In genomic region chr1:80155371-80155770, GRCh38 we compare ENCODE assay signal across 17 cellular contexts.
A peak's percentile ranks its signal among the peaks of the same experiment; 100 is the strongest.
DNase-seq lines count a peak whose midpoint lies in the region; ATAC-seq and TF ChIP-seq lines count a peak whose summit lies in the region.
"Had no signal": no experiment of that assay in that cellular context is flagged by ENCODE, and none has a peak within 500 bp of the region (broad histone marks: within the 10 kb centered on the region; RNA-seq: fewer than 3 reads in every experiment).

No MANE protein-coding gene starts in this region.

- H3K27me3 ChIP-seq in adipocyte (replicated peaks; ENCODE audit: control insufficient read depth, insufficient read depth, low read length) (no peaks in the 10 kb centered on the region), gastroesophageal sphincter (no peaks in the 10 kb centered on the region)
- H3K27me3 ChIP-seq: BLaER1 treated with 17β-estradiol and CSF1 and Interleukin-3, amounts not matched to agents 10 nM and 100 nM; pancreas had no signal

- ATAC-seq in HG03521 (IDR thresholded peaks at IDR 0.05; ENCODE audit: unreplicated experiment) (no peak), gastroesophageal sphincter (no peak)
- ATAC-seq: pancreas; stimulated activated effector memory CD8-positive, alpha-beta T cell treated with anti-CD3 and anti-CD28 coated beads, Interleukin-12 subunit alpha, Interleukin-12 subunit beta, amount 100 ng/mL, for 72 hours had no signal

- WGBS in gastroesophageal sphincter (ENCODE audit: low coverage in 1 of 2), 2 donors: 55% methylated on average over 2 of the region's 2 CpGs

- H3K27ac ChIP-seq in C4-2B (no peak overlapping the region), gastroesophageal sphincter (no peak overlapping the region)
- H3K27ac ChIP-seq: BLaER1 treated with 17β-estradiol and CSF1 and Interleukin-3, amounts not matched to agents 10 nM and 100 nM; pancreas had no signal

- H3K9ac ChIP-seq in adipocyte (ENCODE audit: low read length): no peak overlapping the region
- H3K9ac ChIP-seq: BLaER1 treated with 17β-estradiol and CSF1 and Interleukin-3, amounts not matched to agents 10 nM and 100 nM had no signal

- H3K9me3 ChIP-seq in adipocyte (ENCODE audit: control insufficient read depth, low read length): peaks cover 3% of the 10 kb centered on the region
- H3K9me3 ChIP-seq in gastroesophageal sphincter: no peaks in the 10 kb centered on the region
- H3K9me3 ChIP-seq: BLaER1 treated with 17β-estradiol and CSF1 and Interleukin-3, amounts not matched to agents 10 nM and 100 nM; pancreas had no signal

- TF ChIP-seq CTCF in C4-2B (conservative IDR thresholded peaks at IDR 0.05) (peak; percentile 63), gastroesophageal sphincter (IDR thresholded peaks at IDR 0.05) (no peak)

- no peak overlapping the region for H3K4me3 ChIP-seq in adipocyte (ENCODE audit: low read length)
- no peak overlapping the region for H3K4me3 ChIP-seq in gastroesophageal sphincter
- H3K4me3 ChIP-seq: BLaER1 treated with 17β-estradiol and CSF1 and Interleukin-3, amounts not matched to agents 10 nM and 100 nM; pancreas had no signal

- H3K4me1 ChIP-seq in adipocyte (ENCODE audit: control insufficient read depth, insufficient read depth, low read length) (no peaks in the 10 kb centered on the region), gastroesophageal sphincter (no peaks in the 10 kb centered on the region)
- H3K4me1 ChIP-seq: BLaER1 treated with 17β-estradiol and CSF1 and Interleukin-3, amounts not matched to agents 10 nM and 100 nM; pancreas had no signal

- no peak for TF ChIP-seq EP300 in gastroesophageal sphincter (IDR thresholded peaks at IDR 0.05)

- no peaks in the 10 kb centered on the region for H3K36me3 ChIP-seq in adipocyte (ENCODE audit: control insufficient read depth, insufficient read depth, low read length, severe bottlenecking)
- no peaks in the 10 kb centered on the region for H3K36me3 ChIP-seq in gastroesophageal sphincter
- H3K36me3 ChIP-seq: BLaER1 treated with 17β-estradiol and CSF1 and Interleukin-3, amounts not matched to agents 10 nM and 100 nM; pancreas had no signal

- TF ChIP-seq POLR2A in gastroesophageal sphincter (IDR thresholded peaks at IDR 0.05): no peak

- DNase-seq in HT-29 (ENCODE audit: low spot score) (peak; percentile 50), adipocyte (ENCODE audit: low read depth) (peak; percentile 25), left kidney (ENCODE audit: low read depth, low spot score) (peak; percentile 22), mesenteric fat pad (ENCODE audit: low spot score) (no peak)
- DNase-seq in effector CD8-positive, alpha-beta T cell (lab: John Stamatoyannopoulos, UW): no peak
- DNase-seq: activated CD4-positive, alpha-beta memory T cell treated with anti-CD3 and anti-CD28 coated beads for 36 hours; activated naive CD4-positive, alpha-beta T cell treated with anti-CD3 and anti-CD28 coated beads, Interleukin-2, amount 50 U/mL, for 16 hours; GDM1; NCI-H1694; pancreas; stimulated activated CD4-positive, alpha-beta T cell treated with anti-CD3 and anti-CD28 coated beads, Interleukin-1b, Interleukin-23, amount 100 ng/mL, for 48 hours; T-helper 1 cell had no signal

Comparison
In these comparisons a context has a peak if more than half of its experiments do, and no peak if none do; other contexts are left out.
1. DNase-seq: peak in HT-29 (single experiment), adipocyte (single experiment) and left kidney (single experiment); none in effector CD8-positive, alpha-beta T cell (single experiment) and mesenteric fat pad (single experiment).